Comparison of ENCODE assay signal across 1 cellular context in the genomic region with DNA sequence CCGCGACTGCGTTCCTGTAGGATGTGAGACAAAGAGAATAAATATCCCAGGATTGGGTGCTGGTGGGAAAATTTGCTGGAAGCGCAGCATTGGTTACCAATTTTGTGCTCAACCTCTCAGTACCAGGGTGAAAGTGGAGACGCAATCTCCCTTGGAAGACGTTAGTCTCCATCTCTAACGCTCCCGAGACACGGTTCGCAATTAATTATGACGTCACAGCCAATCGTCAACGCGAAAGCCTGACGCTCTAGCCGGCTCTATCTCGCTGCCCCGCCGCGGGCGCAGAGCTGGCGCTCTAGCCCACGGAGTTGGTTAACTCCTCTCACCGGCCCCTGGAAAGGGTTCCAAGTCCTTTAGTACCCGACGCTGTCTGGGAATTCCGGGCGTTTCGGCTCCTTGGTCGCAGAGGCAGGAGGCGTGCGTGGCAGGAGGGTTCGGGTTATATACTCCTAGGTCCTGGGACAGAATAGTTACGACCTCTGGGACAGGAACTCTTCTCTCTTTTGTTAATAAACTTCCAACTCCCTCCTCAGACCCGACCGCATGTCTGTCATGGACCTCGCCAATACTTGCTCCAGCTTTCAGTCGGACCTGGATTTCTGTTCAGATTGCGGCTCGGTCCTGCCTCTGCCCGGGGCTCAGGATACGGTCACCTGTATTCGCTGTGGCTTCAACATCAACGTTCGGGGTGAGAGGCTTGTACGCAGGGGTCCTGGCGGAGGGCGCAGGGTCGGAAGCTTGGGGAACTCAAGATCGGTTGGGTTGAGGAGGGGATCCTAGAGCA.
A peak's percentile ranks its signal among the peaks of the same experiment; 100 is the strongest.
TF ChIP-seq lines count a peak whose summit lies in the region.

A gene with protein sequence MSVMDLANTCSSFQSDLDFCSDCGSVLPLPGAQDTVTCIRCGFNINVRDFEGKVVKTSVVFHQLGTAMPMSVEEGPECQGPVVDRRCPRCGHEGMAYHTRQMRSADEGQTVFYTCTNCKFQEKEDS (plus strand): TSS at position 284 of the 784 bp plus-strand sequence. CDS start 260 bp downstream, at position 544.

TF ChIP-seq in K562, 482 proteins besides CTCF, POLR2A, EP300 and RAD21 (continued from another document and continues in another):
- TF ChIP-seq, protein P1, sequence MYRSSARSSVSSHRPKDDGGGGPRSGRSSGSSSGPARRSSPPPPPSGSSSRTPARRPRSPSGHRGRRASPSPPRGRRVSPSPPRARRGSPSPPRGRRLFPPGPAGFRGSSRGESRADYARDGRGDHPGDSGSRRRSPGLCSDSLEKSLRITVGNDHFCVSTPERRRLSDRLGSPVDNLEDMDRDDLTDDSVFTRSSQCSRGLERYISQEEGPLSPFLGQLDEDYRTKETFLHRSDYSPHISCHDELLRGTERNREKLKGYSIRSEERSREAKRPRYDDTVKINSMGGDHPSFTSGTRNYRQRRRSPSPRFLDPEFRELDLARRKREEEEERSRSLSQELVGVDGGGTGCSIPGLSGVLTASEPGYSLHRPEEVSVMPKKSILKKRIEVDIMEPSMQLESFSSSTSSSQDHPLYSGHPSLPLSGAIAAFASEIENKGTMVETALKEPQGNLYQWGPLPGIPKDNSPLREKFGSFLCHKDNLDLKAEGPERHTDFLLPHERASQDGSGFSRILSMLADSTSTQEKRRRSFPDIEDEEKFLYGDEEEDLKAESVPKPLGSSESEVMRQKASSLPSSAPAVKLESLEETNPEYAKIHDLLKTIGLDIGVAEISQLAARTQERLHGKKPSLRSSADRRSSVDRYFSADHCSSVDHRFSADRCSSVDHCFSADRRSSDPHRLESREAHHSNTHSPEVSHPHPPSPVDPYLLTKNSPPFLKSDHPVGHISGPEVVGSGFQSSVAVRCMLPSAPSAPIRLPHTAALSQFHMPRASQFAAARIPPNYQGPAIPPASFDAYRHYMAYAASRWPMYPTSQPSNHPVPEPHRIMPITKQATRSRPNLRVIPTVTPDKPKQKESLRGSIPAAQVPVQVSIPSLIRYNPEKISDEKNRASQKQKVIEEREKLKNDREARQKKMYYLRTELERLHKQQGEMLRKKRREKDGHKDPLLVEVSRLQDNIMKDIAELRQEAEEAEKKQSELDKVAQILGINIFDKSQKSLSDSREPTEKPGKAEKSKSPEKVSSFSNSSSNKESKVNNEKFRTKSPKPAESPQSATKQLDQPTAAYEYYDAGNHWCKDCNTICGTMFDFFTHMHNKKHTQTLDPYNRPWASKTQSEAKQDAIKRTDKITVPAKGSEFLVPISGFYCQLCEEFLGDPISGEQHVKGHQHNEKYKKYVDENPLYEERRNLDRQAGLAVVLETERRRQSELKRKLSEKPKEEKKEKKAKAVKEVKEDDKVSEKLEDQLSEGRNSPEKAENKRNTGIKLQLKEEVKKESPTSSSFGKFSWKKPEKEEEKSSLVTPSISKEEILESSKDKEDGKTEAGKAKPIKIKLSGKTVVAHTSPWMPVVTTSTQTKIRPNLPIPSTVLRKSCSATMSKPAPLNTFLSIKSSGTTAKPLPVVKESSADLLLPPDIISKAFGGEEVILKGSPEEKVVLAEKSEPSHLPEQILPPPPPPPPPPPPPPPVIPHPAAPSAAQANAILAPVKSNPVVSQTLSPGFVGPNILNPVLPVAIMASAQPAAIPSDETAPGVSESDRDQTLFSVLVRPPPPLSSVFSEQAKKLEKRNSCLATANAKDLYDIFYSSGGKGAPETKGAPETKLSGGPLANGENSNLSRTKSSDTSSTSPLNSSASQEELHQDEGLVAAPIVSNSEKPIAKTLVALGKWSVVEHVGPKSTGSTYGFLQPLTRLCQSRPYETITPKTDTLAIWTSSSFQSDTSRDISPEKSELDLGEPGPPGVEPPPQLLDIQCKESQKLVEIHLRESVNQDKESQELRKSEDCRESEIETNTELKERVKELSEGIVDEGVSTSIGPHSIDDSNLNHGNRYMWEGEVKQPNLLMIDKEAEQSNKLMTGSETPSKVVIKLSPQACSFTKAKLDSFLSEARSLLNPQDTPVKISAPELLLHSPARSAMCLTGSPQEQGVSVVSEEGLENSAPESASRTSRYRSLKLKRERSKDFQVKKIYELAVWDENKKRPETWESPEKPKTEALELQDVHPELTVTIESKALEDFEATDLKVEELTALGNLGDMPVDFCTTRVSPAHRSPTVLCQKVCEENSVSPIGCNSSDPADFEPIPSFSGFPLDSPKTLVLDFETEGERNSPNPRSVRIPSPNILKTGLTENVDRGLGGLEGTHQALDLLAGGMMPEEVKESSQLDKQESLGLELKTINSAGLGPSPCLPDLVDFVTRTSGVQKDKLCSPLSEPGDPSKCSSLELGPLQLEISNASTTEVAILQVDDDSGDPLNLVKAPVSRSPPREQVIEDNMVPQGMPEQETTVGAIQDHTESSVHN (IDR thresholded peaks at IDR 0.05; ENCODE audit: borderline replicate concordance in 1 of 2, low read depth in 1 of 2): 0 out of 4 replicates have a peak, but pooled peaks of 1 of the 2 experiments have one; percentile 43
- TF ChIP-seq, protein P2, sequence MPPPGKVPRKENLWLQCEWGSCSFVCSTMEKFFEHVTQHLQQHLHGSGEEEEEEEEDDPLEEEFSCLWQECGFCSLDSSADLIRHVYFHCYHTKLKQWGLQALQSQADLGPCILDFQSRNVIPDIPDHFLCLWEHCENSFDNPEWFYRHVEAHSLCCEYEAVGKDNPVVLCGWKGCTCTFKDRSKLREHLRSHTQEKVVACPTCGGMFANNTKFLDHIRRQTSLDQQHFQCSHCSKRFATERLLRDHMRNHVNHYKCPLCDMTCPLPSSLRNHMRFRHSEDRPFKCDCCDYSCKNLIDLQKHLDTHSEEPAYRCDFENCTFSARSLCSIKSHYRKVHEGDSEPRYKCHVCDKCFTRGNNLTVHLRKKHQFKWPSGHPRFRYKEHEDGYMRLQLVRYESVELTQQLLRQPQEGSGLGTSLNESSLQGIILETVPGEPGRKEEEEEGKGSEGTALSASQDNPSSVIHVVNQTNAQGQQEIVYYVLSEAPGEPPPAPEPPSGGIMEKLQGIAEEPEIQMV (tag; conservative IDR thresholded peaks at IDR 0.05; ENCODE audit: low read depth): no peak
- TF ChIP-seq CREM (IDR thresholded peaks at IDR 0.05; ENCODE audit: low read depth) (peak; percentile 99), RHOXF2B (CRISPR knock-in tag; conservative IDR thresholded peaks at IDR 0.05) (no peak), ZNF146 (CRISPR knock-in tag; IDR thresholded peaks at IDR 0.05; ENCODE audit: unreplicated experiment) (no peak), ADNP (tag; IDR thresholded peaks at IDR 0.05) (no peak), TGIF2 (CRISPR knock-in tag; IDR thresholded peaks at IDR 0.05) (no peak), RBM15 (IDR thresholded peaks at IDR 0.05; ENCODE audit: insufficient read depth, low read length) (no peak), ZNF41 (CRISPR knock-in tag; conservative IDR thresholded peaks at IDR 0.05) (no peak), ELF1 (tag; IDR thresholded peaks at IDR 0.05) (peak; percentile 33), MXI1 (IDR thresholded peaks at IDR 0.05; ENCODE audit: low read depth, low read length) (no peak; the same call in 1 of the 2 replicates), GTF2E2 (tag; IDR thresholded peaks at IDR 0.05) (peak; percentile 98), XRCC3 (IDR thresholded peaks at IDR 0.05) (no peak), ESRRA (IDR thresholded peaks at IDR 0.05; ENCODE audit: borderline replicate concordance, low read depth) (no peak; the same call in 1 of the 2 replicates), POLR3A (IDR thresholded peaks at IDR 0.05; ENCODE audit: borderline replicate concordance, extremely low read depth, insufficient read depth, insufficient read length) (no peak), ZNF551 (CRISPR knock-in tag; IDR thresholded peaks at IDR 0.05) (0 out of 2 replicates have a peak, but pooled peaks have one; percentile 47), FOXA3 (CRISPR knock-in tag; conservative IDR thresholded peaks at IDR 0.05 in 1 of 2, IDR thresholded peaks at IDR 0.05 in 1 of 2) (no peak), ZNF224 (CRISPR knock-in tag; IDR thresholded peaks at IDR 0.05) (no peak), TBP (optimal IDR thresholded peaks at IDR 0.05; ENCODE audit: low read depth, low read length) (peak; percentile 95), ZKSCAN8 (CRISPR knock-in tag; IDR thresholded peaks at IDR 0.05) (no peak), ZNF121 (CRISPR knock-in tag; conservative IDR thresholded peaks at IDR 0.05) (no peak), SMAD2 (IDR thresholded peaks at IDR 0.05; ENCODE audit: low read depth, low read length) (no peak), ZNF408 (CRISPR knock-in tag; IDR thresholded peaks at IDR 0.05; ENCODE audit: low read depth) (no peak), SRSF1 (IDR thresholded peaks at IDR 0.05; ENCODE audit: low read depth, low read length) (no peak)
- TF ChIP-seq, protein P3, sequence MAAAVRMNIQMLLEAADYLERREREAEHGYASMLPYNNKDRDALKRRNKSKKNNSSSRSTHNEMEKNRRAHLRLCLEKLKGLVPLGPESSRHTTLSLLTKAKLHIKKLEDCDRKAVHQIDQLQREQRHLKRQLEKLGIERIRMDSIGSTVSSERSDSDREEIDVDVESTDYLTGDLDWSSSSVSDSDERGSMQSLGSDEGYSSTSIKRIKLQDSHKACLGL (CRISPR knock-in tag; IDR thresholded peaks at IDR 0.05; ENCODE audit: borderline replicate concordance, poor library complexity, severe bottlenecking): no peak
- TF ChIP-seq, protein P4, sequence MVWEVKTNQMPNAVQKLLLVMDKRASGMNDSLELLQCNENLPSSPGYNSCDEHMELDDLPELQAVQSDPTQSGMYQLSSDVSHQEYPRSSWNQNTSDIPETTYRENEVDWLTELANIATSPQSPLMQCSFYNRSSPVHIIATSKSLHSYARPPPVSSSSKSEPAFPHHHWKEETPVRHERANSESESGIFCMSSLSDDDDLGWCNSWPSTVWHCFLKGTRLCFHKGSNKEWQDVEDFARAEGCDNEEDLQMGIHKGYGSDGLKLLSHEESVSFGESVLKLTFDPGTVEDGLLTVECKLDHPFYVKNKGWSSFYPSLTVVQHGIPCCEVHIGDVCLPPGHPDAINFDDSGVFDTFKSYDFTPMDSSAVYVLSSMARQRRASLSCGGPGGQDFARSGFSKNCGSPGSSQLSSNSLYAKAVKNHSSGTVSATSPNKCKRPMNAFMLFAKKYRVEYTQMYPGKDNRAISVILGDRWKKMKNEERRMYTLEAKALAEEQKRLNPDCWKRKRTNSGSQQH (CRISPR knock-in tag; IDR thresholded peaks at IDR 0.05): no peak
- TF ChIP-seq, protein P5, sequence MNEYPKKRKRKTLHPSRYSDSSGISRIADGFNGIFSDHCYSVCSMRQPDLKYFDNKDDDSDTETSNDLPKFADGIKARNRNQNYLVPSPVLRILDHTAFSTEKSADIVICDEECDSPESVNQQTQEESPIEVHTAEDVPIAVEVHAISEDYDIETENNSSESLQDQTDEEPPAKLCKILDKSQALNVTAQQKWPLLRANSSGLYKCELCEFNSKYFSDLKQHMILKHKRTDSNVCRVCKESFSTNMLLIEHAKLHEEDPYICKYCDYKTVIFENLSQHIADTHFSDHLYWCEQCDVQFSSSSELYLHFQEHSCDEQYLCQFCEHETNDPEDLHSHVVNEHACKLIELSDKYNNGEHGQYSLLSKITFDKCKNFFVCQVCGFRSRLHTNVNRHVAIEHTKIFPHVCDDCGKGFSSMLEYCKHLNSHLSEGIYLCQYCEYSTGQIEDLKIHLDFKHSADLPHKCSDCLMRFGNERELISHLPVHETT (CRISPR knock-in tag; conservative IDR thresholded peaks at IDR 0.05 in 1 of 2, IDR thresholded peaks at IDR 0.05 in 1 of 2): peak in 1 of 2 experiments; percentile 69; a peak in 2 of 4 replicates
- TF ChIP-seq, protein P6, sequence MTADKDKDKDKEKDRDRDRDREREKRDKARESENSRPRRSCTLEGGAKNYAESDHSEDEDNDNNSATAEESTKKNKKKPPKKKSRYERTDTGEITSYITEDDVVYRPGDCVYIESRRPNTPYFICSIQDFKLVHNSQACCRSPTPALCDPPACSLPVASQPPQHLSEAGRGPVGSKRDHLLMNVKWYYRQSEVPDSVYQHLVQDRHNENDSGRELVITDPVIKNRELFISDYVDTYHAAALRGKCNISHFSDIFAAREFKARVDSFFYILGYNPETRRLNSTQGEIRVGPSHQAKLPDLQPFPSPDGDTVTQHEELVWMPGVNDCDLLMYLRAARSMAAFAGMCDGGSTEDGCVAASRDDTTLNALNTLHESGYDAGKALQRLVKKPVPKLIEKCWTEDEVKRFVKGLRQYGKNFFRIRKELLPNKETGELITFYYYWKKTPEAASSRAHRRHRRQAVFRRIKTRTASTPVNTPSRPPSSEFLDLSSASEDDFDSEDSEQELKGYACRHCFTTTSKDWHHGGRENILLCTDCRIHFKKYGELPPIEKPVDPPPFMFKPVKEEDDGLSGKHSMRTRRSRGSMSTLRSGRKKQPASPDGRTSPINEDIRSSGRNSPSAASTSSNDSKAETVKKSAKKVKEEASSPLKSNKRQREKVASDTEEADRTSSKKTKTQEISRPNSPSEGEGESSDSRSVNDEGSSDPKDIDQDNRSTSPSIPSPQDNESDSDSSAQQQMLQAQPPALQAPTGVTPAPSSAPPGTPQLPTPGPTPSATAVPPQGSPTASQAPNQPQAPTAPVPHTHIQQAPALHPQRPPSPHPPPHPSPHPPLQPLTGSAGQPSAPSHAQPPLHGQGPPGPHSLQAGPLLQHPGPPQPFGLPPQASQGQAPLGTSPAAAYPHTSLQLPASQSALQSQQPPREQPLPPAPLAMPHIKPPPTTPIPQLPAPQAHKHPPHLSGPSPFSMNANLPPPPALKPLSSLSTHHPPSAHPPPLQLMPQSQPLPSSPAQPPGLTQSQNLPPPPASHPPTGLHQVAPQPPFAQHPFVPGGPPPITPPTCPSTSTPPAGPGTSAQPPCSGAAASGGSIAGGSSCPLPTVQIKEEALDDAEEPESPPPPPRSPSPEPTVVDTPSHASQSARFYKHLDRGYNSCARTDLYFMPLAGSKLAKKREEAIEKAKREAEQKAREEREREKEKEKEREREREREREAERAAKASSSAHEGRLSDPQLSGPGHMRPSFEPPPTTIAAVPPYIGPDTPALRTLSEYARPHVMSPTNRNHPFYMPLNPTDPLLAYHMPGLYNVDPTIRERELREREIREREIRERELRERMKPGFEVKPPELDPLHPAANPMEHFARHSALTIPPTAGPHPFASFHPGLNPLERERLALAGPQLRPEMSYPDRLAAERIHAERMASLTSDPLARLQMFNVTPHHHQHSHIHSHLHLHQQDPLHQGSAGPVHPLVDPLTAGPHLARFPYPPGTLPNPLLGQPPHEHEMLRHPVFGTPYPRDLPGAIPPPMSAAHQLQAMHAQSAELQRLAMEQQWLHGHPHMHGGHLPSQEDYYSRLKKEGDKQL (CRISPR knock-in tag; IDR thresholded peaks at IDR 0.05; ENCODE audit: borderline replicate concordance): no peak
- TF ChIP-seq, protein P7, sequence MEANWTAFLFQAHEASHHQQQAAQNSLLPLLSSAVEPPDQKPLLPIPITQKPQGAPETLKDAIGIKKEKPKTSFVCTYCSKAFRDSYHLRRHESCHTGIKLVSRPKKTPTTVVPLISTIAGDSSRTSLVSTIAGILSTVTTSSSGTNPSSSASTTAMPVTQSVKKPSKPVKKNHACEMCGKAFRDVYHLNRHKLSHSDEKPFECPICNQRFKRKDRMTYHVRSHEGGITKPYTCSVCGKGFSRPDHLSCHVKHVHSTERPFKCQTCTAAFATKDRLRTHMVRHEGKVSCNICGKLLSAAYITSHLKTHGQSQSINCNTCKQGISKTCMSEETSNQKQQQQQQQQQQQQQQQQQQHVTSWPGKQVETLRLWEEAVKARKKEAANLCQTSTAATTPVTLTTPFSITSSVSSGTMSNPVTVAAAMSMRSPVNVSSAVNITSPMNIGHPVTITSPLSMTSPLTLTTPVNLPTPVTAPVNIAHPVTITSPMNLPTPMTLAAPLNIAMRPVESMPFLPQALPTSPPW (CRISPR knock-in tag; IDR thresholded peaks at IDR 0.05): peak; percentile 55; the same call in 1 of the 2 replicates
